In genomic region chr1:45326627-45327591, GRCh38 we compare ENCODE assay signal across 8 cellular contexts. TPM values are rescaled to one million over a fixed set of nuclear protein-coding genes. Genes with fewer than 3 reads are reported as not detected.
DNase-seq lines count a peak whose midpoint lies in the region; ATAC-seq and TF ChIP-seq lines count a peak whose summit lies in the region.

Gene HPDL (plus strand): TSS chr1:45326895. CDS start chr1:45327149, 254 bp downstream.

- POLR2A ChIA-PET in SK-N-SH (lab: Yijun Ruan, JAX): interaction anchor here (1.2 to 4.9 kb wide), 4 partner anchors 13 to 23 kb away, joined by 3 to 38 read pairs (median 4); partner anchors contain the start of genes MUTYH and TOE1

- H3K27me3 ChIP-seq in SK-N-SH (ENCODE audit: insufficient read depth): no peaks in the 10 kb centered on the region
- H3K27me3 ChIP-seq in adrenal gland: no peaks in the 10 kb centered on the region

- H3K4me2 ChIP-seq in SK-N-SH: peak within 1 kb of the TSS; percentile 19; the same call in 1 of the 2 replicates

- CTCF ChIA-PET in SK-N-SH (lab: Yijun Ruan, JAX): interaction anchor here (0.6 to 2.3 kb wide), 6 partner anchors 11 to 330 kb away, joined by 3 to 8 read pairs (median 4); no protein-coding TSS in a partner anchor

- H3K9me3 ChIP-seq in SK-N-SH (no peaks in the 10 kb centered on the region), adrenal gland (replicated peaks in 1 of 3) (no peaks in the 10 kb centered on the region)

- no peaks in the 10 kb centered on the region for H3K79me2 ChIP-seq in SK-N-SH (ENCODE audit: insufficient read depth)

- intact Hi-C loops in adrenal gland (cut with DNase I): no loop called here

- no peak for TF ChIP-seq RAD21 in SK-N-SH (IDR thresholded peaks at IDR 0.05; ENCODE audit: low read length)

- no peak for TF ChIP-seq EP300 in SK-N-SH (IDR thresholded peaks at IDR 0.05; ENCODE audit: borderline replicate concordance in 1 of 2, low read depth in 1 of 2, low read length in 1 of 2)

- TF ChIP-seq POLR2A in adrenal gland (IDR thresholded peaks at IDR 0.05): no peak

- no peak within 1 kb of the TSS for H3K9ac ChIP-seq in SK-N-SH

- no peaks in the 10 kb centered on the region for H3F3A ChIP-seq in SK-N-SH (replicated peaks; ENCODE audit: insufficient read depth)

- H3K27ac ChIP-seq in SK-N-SH (ENCODE audit: low read depth in 2 of 2, low read length in 1 of 2) (no peak within 1 kb of the TSS; a peak in 1 of 4 replicates), adrenal gland (no peak within 1 kb of the TSS)

- no peaks in the 10 kb centered on the region for H4K20me1 ChIP-seq in SK-N-SH (ENCODE audit: insufficient read depth)

- peak; percentile 57 for DNase-seq in EL
- DNase-seq in SK-N-SH: peak; percentile 92
- peak; percentile 55 to 69 (median 64) for DNase-seq in adrenal gland
- peak; percentile 73 for DNase-seq in hepatic stellate cell (ENCODE audit: low spot score)
- peak; percentile 81 for DNase-seq in putamen (ENCODE audit: low spot score)
- no peak for DNase-seq in NCI-H1417 treated with DMSO at 0.1 percent for 48 hours (lab: John Stamatoyannopoulos, UW)

- H3K4me3 ChIP-seq in SK-N-SH (ENCODE audit: low read depth in 2 of 2, low read length in 1 of 2) (peak within 1 kb of the TSS in 1 of 2 experiments; percentile 35; a peak in 2 of 4 replicates), adrenal gland (peak within 1 kb of the TSS in 3 of 4 donors; percentile 4 to 71 (median 35))

- ATAC-seq in HG03354 (IDR thresholded peaks at IDR 0.05; ENCODE audit: poor library complexity, severe bottlenecking, unreplicated experiment) (peak; percentile 66), HG03457 (IDR thresholded peaks at IDR 0.05; ENCODE audit: unreplicated experiment) (no peak)

- no peaks in the 10 kb centered on the region for H3K9me2 ChIP-seq in SK-N-SH

- H2AFZ ChIP-seq in SK-N-SH (ENCODE audit: low read depth): peak within 1 kb of the TSS; percentile 56

- WGBS in SK-N-SH (ENCODE audit: low lambda C conversion rate): 56% methylated on average over 18 of the region's 93 CpGs
- 1 to 7% (median 6%) methylated on average over 7 to 93 of the region's 93 CpGs for WGBS in adrenal gland, 4 donors

- no peak for TF ChIP-seq CTCF in SK-N-SH (IDR thresholded peaks at IDR 0.05)
- no peak for TF ChIP-seq CTCF in adrenal gland (IDR thresholded peaks at IDR 0.05)

- H3K36me3 ChIP-seq in SK-N-SH (replicated peaks in 1 of 2; ENCODE audit: control insufficient read depth in 1 of 2, insufficient read depth in 2 of 2, low read length in 1 of 2) (peaks cover 0 to 14% of the 10 kb centered on the region in 2 experiments), adrenal gland (replicated peaks in 1 of 2) (peaks cover 0 to 13% of the 10 kb centered on the region in 2 donors)

- H3K4me1 ChIP-seq in SK-N-SH (ENCODE audit: control insufficient read depth in 1 of 2, insufficient read depth in 2 of 2, low read depth in 1 of 2, low read length in 1 of 2) (peaks cover 0 to 8% of the 10 kb centered on the region in 2 experiments; a peak in 1 of 4 replicates), adrenal gland (replicated peaks in 1 of 2) (peaks cover 8 to 10% of the 10 kb centered on the region in 2 donors)

TF ChIP-seq in SK-N-SH, 30 proteins besides CTCF, POLR2A, EP300 and RAD21:
- TF ChIP-seq EZH2phosphoT487 (IDR thresholded peaks at IDR 0.05; ENCODE audit: borderline replicate concordance, low read depth) (no peak), CHD2 (IDR thresholded peaks at IDR 0.05; ENCODE audit: low read length, partially characterized antibody) (peak; percentile 51), MXI1 (IDR thresholded peaks at IDR 0.05; ENCODE audit: low read depth, low read length) (peak; percentile 68; the same call in 1 of the 2 replicates)

RNA-seq across cellular contexts. Expression of gene HPDL, which starts in this region (rescaled TPM):
- 0.19 and 0.25 TPM in 2 replicates for polyA plus RNA-seq in SK-N-SH (2012; rRNA removed)
- 0.13 and 0.25 TPM in 2 replicates for polyA plus RNA-seq in SK-N-SH (2012; cell fraction: cytosol; rRNA removed)
- 0.14 and 0.42 TPM in 2 replicates for polyA plus RNA-seq in SK-N-SH (2012; cell fraction: nucleus; rRNA removed)
- total RNA-seq in adrenal gland: 1 to 10 TPM in 1 of 8 donors, under 1 TPM in 4, not detected in 3; 0.18 to 1.1 (median 0.28) TPM
- polyA plus RNA-seq in adrenal gland: under 1 TPM; 0.16 to 0.37 (median 0.33) TPM

Comparison
In these comparisons a context has a peak if more than half of its experiments do, and no peak if none do; other contexts are left out.
1. Peak in DNase-seq and H3K4me2 ChIP-seq in SK-N-SH; RNA of the gene not detected or under 1 TPM.